ENCODE assay signal across 1 cellular context in genomic region chr6:35776364-35777215, GRCh38.
A peak's percentile ranks its signal among the peaks of the same experiment; 100 is the strongest.
TF ChIP-seq lines count a peak whose summit lies in the region.

Gene CLPSL2, plus strand, starts transcription at chr6:35776598. Its CDS starts 21 bp downstream, at chr6:35776619.

TF ChIP-seq in HepG2, 621 proteins besides CTCF, POLR2A, EP300 and RAD21 (continued from another document):
- no peak for TF ChIP-seq RNF219 (CRISPR knock-in tag; IDR thresholded peaks at IDR 0.05)
- TF ChIP-seq HOMEZ (CRISPR knock-in tag; IDR thresholded peaks at IDR 0.05; ENCODE audit: low read depth), result no peak
- no peak for TF ChIP-seq ZNF513 (CRISPR knock-in tag; conservative IDR thresholded peaks at IDR 0.05)
- no peak for TF ChIP-seq ZSCAN29 (CRISPR knock-in tag; conservative IDR thresholded peaks at IDR 0.05)
- no peak for TF ChIP-seq ZNF512B (CRISPR knock-in tag; IDR thresholded peaks at IDR 0.05; ENCODE audit: borderline replicate concordance)
- 0 out of 2 replicates have a peak, but pooled peaks have one; percentile 27 for TF ChIP-seq ZNF563 (CRISPR knock-in tag; IDR thresholded peaks at IDR 0.05)
- no peak for TF ChIP-seq ZNF230 (CRISPR knock-in tag; IDR thresholded peaks at IDR 0.05)
- no peak for TF ChIP-seq MXD4 (CRISPR knock-in tag; IDR thresholded peaks at IDR 0.05)
- no peak for TF ChIP-seq ZNF225 (CRISPR knock-in tag; IDR thresholded peaks at IDR 0.05)
- no peak for TF ChIP-seq MTF1 (CRISPR knock-in tag; IDR thresholded peaks at IDR 0.05)
- no peak for TF ChIP-seq MBNL3 (CRISPR knock-in tag; conservative IDR thresholded peaks at IDR 0.05)
- no peak for TF ChIP-seq ZNF333 (CRISPR knock-in tag; IDR thresholded peaks at IDR 0.05; ENCODE audit: borderline replicate concordance)
- TF ChIP-seq PHF8 (CRISPR knock-in tag; IDR thresholded peaks at IDR 0.05), result no peak
- TF ChIP-seq ZBTB7B (CRISPR knock-in tag; IDR thresholded peaks at IDR 0.05), result no peak
- TF ChIP-seq MTF2 (CRISPR knock-in tag; IDR thresholded peaks at IDR 0.05; ENCODE audit: borderline replicate concordance), result peak; percentile 92; the same call in 1 of the 2 replicates
- no peak for TF ChIP-seq MYNN (CRISPR knock-in tag; IDR thresholded peaks at IDR 0.05; ENCODE audit: low read depth)
- TF ChIP-seq ZNF18 (CRISPR knock-in tag; IDR thresholded peaks at IDR 0.05; ENCODE audit: insufficient replicate concordance), result no peak
- no peak for TF ChIP-seq ATF7 (IDR thresholded peaks at IDR 0.05)
- no peak for TF ChIP-seq ATF7 (CRISPR knock-in tag; IDR thresholded peaks at IDR 0.05)
- no peak for TF ChIP-seq ZSCAN5A (CRISPR knock-in tag; IDR thresholded peaks at IDR 0.05; ENCODE audit: borderline replicate concordance)
- no peak for TF ChIP-seq USF2 (IDR thresholded peaks at IDR 0.05; ENCODE audit: low read depth, low read length)
- TF ChIP-seq USF2 (CRISPR knock-in tag; IDR thresholded peaks at IDR 0.05; ENCODE audit: borderline replicate concordance), result peak; percentile 55; the same call in 1 of the 2 replicates
- no peak for TF ChIP-seq ONECUT2 (CRISPR knock-in tag; IDR thresholded peaks at IDR 0.05)
- TF ChIP-seq ZFY (CRISPR knock-in tag; IDR thresholded peaks at IDR 0.05), result no peak
- TF ChIP-seq TFDP1 (CRISPR knock-in tag; IDR thresholded peaks at IDR 0.05; ENCODE audit: borderline replicate concordance), result peak; percentile 33; the same call in 1 of the 2 replicates
- TF ChIP-seq ZNF576 (CRISPR knock-in tag; IDR thresholded peaks at IDR 0.05), result no peak
- peak; percentile 59; the same call in 1 of the 2 replicates for TF ChIP-seq BCL3 (CRISPR knock-in tag; IDR thresholded peaks at IDR 0.05)
- no peak for TF ChIP-seq PLSCR1 (CRISPR knock-in tag; IDR thresholded peaks at IDR 0.05; ENCODE audit: borderline replicate concordance)
- no peak for TF ChIP-seq SIN3B (IDR thresholded peaks at IDR 0.05; ENCODE audit: low read length)
- peak; percentile 44; the same call in 1 of the 2 replicates for TF ChIP-seq ZBTB14 (CRISPR knock-in tag; IDR thresholded peaks at IDR 0.05)
- no peak for TF ChIP-seq ZNF282 (IDR thresholded peaks at IDR 0.05; ENCODE audit: partially characterized antibody)
TF ChIP-seq in HepG2: peak in this region for 35.
